10 cellular contexts compared by ENCODE assay signal in genomic region chr20:48761023-48761785, GRCh38.
A peak's percentile ranks its signal among the peaks of the same experiment; 100 is the strongest.
DNase-seq lines count a peak whose midpoint lies in the region; ATAC-seq and TF ChIP-seq lines count a peak whose summit lies in the region.
"Had no signal": no experiment of that assay in that cellular context is flagged by ENCODE, and none has a peak within 500 bp of the region (broad histone marks: within the 10 kb centered on the region; RNA-seq: fewer than 3 reads in every experiment).

No MANE protein-coding gene starts in this region.

- no peaks in the 10 kb centered on the region for H3K79me2 ChIP-seq in hepatocyte

- no peaks in the 10 kb centered on the region for H3K4me1 ChIP-seq in hepatocyte (ENCODE audit: insufficient read depth)
- no peaks in the 10 kb centered on the region for H3K4me1 ChIP-seq in BE2C

- no peak overlapping the region for H2AFZ ChIP-seq in hepatocyte

- H3K27me3 ChIP-seq in hepatocyte (no peaks in the 10 kb centered on the region), BE2C (no peaks in the 10 kb centered on the region)

- DNase-seq in NCI-H510A treated with DMSO at 0.1 percent for 48 hours (lab: John Stamatoyannopoulos, UW) (peak; percentile 51), NCI-H510A (lab: John Stamatoyannopoulos, UW) (no peak), left cardiac atrium (peak; percentile 47), substantia nigra (lab: John Stamatoyannopoulos, UW) (peak in 6 of 49 donors; percentile 17 to 43 (median 30)), hepatocyte (ENCODE audit: low spot score) (no peak), BE2C (no peak)
- peak; percentile 64 for DNase-seq in activated CD8-positive, alpha-beta memory T cell treated with anti-CD3 and anti-CD28 coated beads, Interleukin-2, amount 50 U/mL, for 4 hours

- H3K36me3 ChIP-seq in hepatocyte (replicated peaks; ENCODE audit: insufficient read depth, low read depth) (no peaks in the 10 kb centered on the region), BE2C (no peaks in the 10 kb centered on the region)

- H3K9me2 ChIP-seq in hepatocyte (replicated peaks; ENCODE audit: insufficient read depth), result no peaks in the 10 kb centered on the region

- H3K9me3 ChIP-seq in hepatocyte (ENCODE audit: low read depth) (no peaks in the 10 kb centered on the region), BE2C (no peaks in the 10 kb centered on the region)

- no peak overlapping the region for H3K4me3 ChIP-seq in hepatocyte
- no peak overlapping the region for H3K4me3 ChIP-seq in BE2C (ENCODE audit: low read depth, low read length)
- H3K4me3 ChIP-seq: K562 had no signal

- ATAC-seq in left cardiac atrium, result peak; percentile 35 to 46
- no peak for ATAC-seq in GM21367 (IDR thresholded peaks at IDR 0.05; ENCODE audit: unreplicated experiment)
- ATAC-seq: K562 had no signal

- TF ChIP-seq CTCF in hepatocyte (IDR thresholded peaks at IDR 0.05; ENCODE audit: poor library complexity) (no peak), BE2C (IDR thresholded peaks at IDR 0.05; ENCODE audit: low read depth, low read length) (no peak)

- intact Hi-C loops in left cardiac atrium (cut with DNase I), result loop anchor here in 1 of 2 donors (10.0 kb wide), 1 partner anchor 64 kb away; the partner anchor contains the start of gene PREX1

- no peaks in the 10 kb centered on the region for H4K20me1 ChIP-seq in hepatocyte (ENCODE audit: insufficient read depth, poor library complexity, severe bottlenecking)

- H3K4me2 ChIP-seq in hepatocyte, result no peak overlapping the region

- peak overlapping the region; percentile 54 for H3K27ac ChIP-seq in substantia nigra (ENCODE audit: low read depth, low read length, poor library complexity, severe bottlenecking)
- H3K27ac ChIP-seq in hepatocyte, result no peak overlapping the region
- H3K27ac ChIP-seq: 22Rv1 had no signal

- WGBS in hepatocyte (ENCODE audit: low lambda C conversion rate, missing lambda C conversion rate), result 90% methylated on average over 12 of the region's 12 CpGs

Comparison
In these comparisons a context has a peak if more than half of its experiments do, and no peak if none do; other contexts are left out.
1. DNase-seq: peak in NCI-H510A treated with DMSO at 0.1 percent for 48 hours (single experiment), activated CD8-positive, alpha-beta memory T cell treated with anti-CD3 and anti-CD28 coated beads, Interleukin-2, amount 50 U/mL, for 4 hours (single experiment) and left cardiac atrium (single experiment); none in NCI-H510A (single experiment), hepatocyte (single experiment) and BE2C (single experiment).